ENCODE assay signal across 8 cellular contexts in genomic region chr2:70340921-70341765, GRCh38. TPM values are rescaled to one million over a fixed set of nuclear protein-coding genes. Genes with fewer than 3 reads are reported as not detected.
A peak's percentile ranks its signal among the peaks of the same experiment; 100 is the strongest.
DNase-seq lines count a peak whose midpoint lies in the region; ATAC-seq, FAIRE-seq and TF ChIP-seq lines count a peak whose summit lies in the region.

No MANE protein-coding gene starts in this region.

- ATAC-seq in naive thymus-derived CD8-positive, alpha-beta T cell, result peak; percentile 50 to 53
- peak; percentile 56 for ATAC-seq in aorta (ENCODE audit: low FRiP score)

- TF ChIP-seq POLR2A in GM12892 (IDR thresholded peaks at IDR 0.05; ENCODE audit: low read depth, low read length), result no peak
- TF ChIP-seq POLR2A in esophagus squamous epithelium (IDR thresholded peaks at IDR 0.05), result no peak

- H3K27me3 Mint-ChIP-seq in activated CD4-positive, alpha-beta memory T cell treated with anti-CD3 and anti-CD28 coated beads, Interleukin-2, amount 10 ng/mL, durations not matched to agents 7 days and 5 days, result peaks cover 14% of the 10 kb centered on the region
- H3K27me3 Mint-ChIP-seq in naive thymus-derived CD8-positive, alpha-beta T cell, result peaks cover 0 to 11% (median 5%) of the 10 kb centered on the region in 5 donors

- DNase-seq in Ammon's horn (ENCODE audit: low spot score) (peak; percentile 69), GM12892 (ENCODE audit: insufficient read length) (no peak), NCI-H345 treated with DMSO at 0.1 percent for 48 hours (lab: John Stamatoyannopoulos, UW; ENCODE audit: unreplicated experiment) (peak; percentile 74), esophagus squamous epithelium (lab: John Stamatoyannopoulos, UW) (no peak), aorta (no peak), mesenteric fat pad (ENCODE audit: low spot score) (no peak)
- peak; percentile 30 for DNase-seq in activated CD4-positive, alpha-beta memory T cell treated with anti-CD3 and anti-CD28 coated beads, Interleukin-2, amount 10 ng/mL, durations not matched to agents 7 days and 5 days
- DNase-seq in naive thymus-derived CD8-positive, alpha-beta T cell, result peak in 9 of 10 donors; percentile 10 to 65 (median 43)

- FAIRE-seq in GM12892 (lab: Jason Lieb, UNC), result peak; percentile 67

- H3K9me3 ChIP-seq in esophagus squamous epithelium (no peaks in the 10 kb centered on the region), aorta (ENCODE audit: control insufficient read depth, low read length) (no peaks in the 10 kb centered on the region)

- no peaks in the 10 kb centered on the region for H3K4me1 Mint-ChIP-seq in activated CD4-positive, alpha-beta memory T cell treated with anti-CD3 and anti-CD28 coated beads, Interleukin-2, amount 10 ng/mL, durations not matched to agents 7 days and 5 days
- H3K4me1 Mint-ChIP-seq in naive thymus-derived CD8-positive, alpha-beta T cell, result peaks cover 0 to 7% (median 2%) of the 10 kb centered on the region in 4 donors

- no peaks in the 10 kb centered on the region for H3K36me3 Mint-ChIP-seq in activated CD4-positive, alpha-beta memory T cell treated with anti-CD3 and anti-CD28 coated beads, Interleukin-2, amount 10 ng/mL, durations not matched to agents 7 days and 5 days (ENCODE audit: low read depth)
- no peaks in the 10 kb centered on the region for H3K36me3 Mint-ChIP-seq in naive thymus-derived CD8-positive, alpha-beta T cell

- H3K27me3 ChIP-seq in esophagus squamous epithelium, result peaks cover 0 to 21% (median 0%) of the 10 kb centered on the region in 4 donors
- H3K27me3 ChIP-seq in aorta (ENCODE audit: control insufficient read depth in 1 of 2, insufficient read depth in 2 of 2, low read length in 1 of 2), result no peaks in the 10 kb centered on the region

- POLR2A ChIA-PET in activated CD4-positive, alpha-beta memory T cell treated with anti-CD3 and anti-CD28 coated beads, Interleukin-2, amount 10 ng/mL, durations not matched to agents 7 days and 5 days (lab: Charles Lee), result no interaction called here
- POLR2A ChIA-PET in naive thymus-derived CD8-positive, alpha-beta T cell (lab: Charles Lee), result no interaction called here

- no peak overlapping the region for H3K4me3 ChIP-seq in esophagus squamous epithelium
- no peak overlapping the region for H3K4me3 ChIP-seq in aorta (ENCODE audit: low read length in 2 of 2)

- TF ChIP-seq CTCF in esophagus squamous epithelium (IDR thresholded peaks at IDR 0.05), result peak in 5 of 6 experiments; percentile 72 to 90 (median 78)

- no peaks in the 10 kb centered on the region for H3K9me3 Mint-ChIP-seq in activated CD4-positive, alpha-beta memory T cell treated with anti-CD3 and anti-CD28 coated beads, Interleukin-2, amount 10 ng/mL, durations not matched to agents 7 days and 5 days
- no peaks in the 10 kb centered on the region for H3K9me3 Mint-ChIP-seq in naive thymus-derived CD8-positive, alpha-beta T cell

- H3K4me3 Mint-ChIP-seq in activated CD4-positive, alpha-beta memory T cell treated with anti-CD3 and anti-CD28 coated beads, Interleukin-2, amount 10 ng/mL, durations not matched to agents 7 days and 5 days, result no peak overlapping the region
- H3K4me3 Mint-ChIP-seq in naive thymus-derived CD8-positive, alpha-beta T cell, result no peak overlapping the region

- H3K27ac ChIP-seq in esophagus squamous epithelium, result no peak overlapping the region
- H3K27ac ChIP-seq in aorta (ENCODE audit: low read depth in 1 of 2, low read length in 2 of 2), result no peak overlapping the region

- H3K4me1 ChIP-seq in esophagus squamous epithelium (peaks cover 0 to 24% (median 0%) of the 10 kb centered on the region in 3 donors), aorta (ENCODE audit: control insufficient read depth in 1 of 2, insufficient read depth in 2 of 2, low read length in 2 of 2) (no peaks in the 10 kb centered on the region)

- WGBS in esophagus squamous epithelium, 2 donors, result 2 to 10% methylated on average over 5 to 6 of the region's 7 CpGs
- WGBS in aorta, 2 donors, result 8 to 10% methylated on average over 7 of the region's 7 CpGs

- intact Hi-C loops in esophagus squamous epithelium (cut with DNase I), result loop anchor here (10.0 kb wide), 2 partner anchors 274 to 304 kb away; no protein-coding TSS in a partner anchor
- intact Hi-C loops in aorta (cut with DNase I), result loop anchor here (1.0 to 10.0 kb wide), 3 partner anchors 271 to 276 kb away; no protein-coding TSS in a partner anchor

- H3K36me3 ChIP-seq in esophagus squamous epithelium, result no peaks in the 10 kb centered on the region
- no peaks in the 10 kb centered on the region for H3K36me3 ChIP-seq in aorta (ENCODE audit: control insufficient read depth in 1 of 2, insufficient read depth in 2 of 2, low read length in 1 of 2)

- CTCF ChIA-PET in activated CD4-positive, alpha-beta memory T cell treated with anti-CD3 and anti-CD28 coated beads, Interleukin-2, amount 10 ng/mL, durations not matched to agents 7 days and 5 days (lab: Charles Lee), result interaction anchor here (0.7 to 3.7 kb wide), 13 partner anchors 9 to 339 kb away, joined by 3 to 34 read pairs (median 3); no protein-coding TSS in a partner anchor

- no peak overlapping the region for H3K27ac Mint-ChIP-seq in activated CD4-positive, alpha-beta memory T cell treated with anti-CD3 and anti-CD28 coated beads, Interleukin-2, amount 10 ng/mL, durations not matched to agents 7 days and 5 days
- peak overlapping the region in 1 of 10 donors; percentile 26 for H3K27ac Mint-ChIP-seq in naive thymus-derived CD8-positive, alpha-beta T cell

RNA-seq across cellular contexts. Expression of gene FAM136A, which starts 39.3 kb away (rescaled TPM):
- 61.0 TPM for polyA plus RNA-seq in GM12892 (2012; ENCODE audit: missing spikeins)
- 10 to 100 TPM; 34.1 to 37.4 TPM for total RNA-seq in activated CD4-positive, alpha-beta memory T cell treated with anti-CD3 and anti-CD28 coated beads, Interleukin-2, amount 10 ng/mL, durations not matched to agents 7 days and 5 days
- 10 to 100 TPM; 26.9 to 51.1 (median 39.9) TPM for total RNA-seq in esophagus squamous epithelium
- 10 to 100 TPM; 38.9 to 41.8 TPM for total RNA-seq in naive thymus-derived CD8-positive, alpha-beta T cell
- 10 to 100 TPM; 43.2 to 45.3 (median 44.4) TPM for polyA plus RNA-seq in naive thymus-derived CD8-positive, alpha-beta T cell
- total RNA-seq in aorta, result 10 to 100 TPM; 15.7 to 19.8 TPM
- 10 to 100 TPM; 28.0 to 31.2 TPM for polyA plus RNA-seq in aorta
- total RNA-seq in mesenteric fat pad, result 25.9 TPM

RNA-seq across cellular contexts. Expression of gene SNRPG, which starts 47.6 kb away (rescaled TPM):
- 241 TPM for polyA plus RNA-seq in GM12892 (2012; ENCODE audit: missing spikeins)
- total RNA-seq in activated CD4-positive, alpha-beta memory T cell treated with anti-CD3 and anti-CD28 coated beads, Interleukin-2, amount 10 ng/mL, durations not matched to agents 7 days and 5 days, result 100 to 1,000 TPM; 300 to 315 TPM
- total RNA-seq in esophagus squamous epithelium (100 to 1,000 TPM; 101 to 226 (median 152) TPM), aorta (100 to 1,000 TPM in 1 of 2 donors, 10 to 100 TPM in 1; 68.1 to 112 TPM), mesenteric fat pad (116 TPM)
- 100 to 1,000 TPM; 116 to 133 TPM for total RNA-seq in naive thymus-derived CD8-positive, alpha-beta T cell
- 100 to 1,000 TPM; 192 to 244 (median 206) TPM for polyA plus RNA-seq in naive thymus-derived CD8-positive, alpha-beta T cell
- polyA plus RNA-seq in aorta, result 100 to 1,000 TPM; 112 to 226 TPM

Comparison
In these comparisons a context has a peak if more than half of its experiments do, and no peak if none do; other contexts are left out.
1. DNase-seq: peak in Ammon's horn (single experiment), NCI-H345 treated with DMSO at 0.1 percent for 48 hours (single experiment), activated CD4-positive, alpha-beta memory T cell treated with anti-CD3 and anti-CD28 coated beads, Interleukin-2, amount 10 ng/mL, durations not matched to agents 7 days and 5 days (single experiment) and naive thymus-derived CD8-positive, alpha-beta T cell (9 of 10); none in GM12892 (single experiment), esophagus squamous epithelium (single experiment), aorta (0 of 2) and mesenteric fat pad (single experiment).